In the genomic region with DNA sequence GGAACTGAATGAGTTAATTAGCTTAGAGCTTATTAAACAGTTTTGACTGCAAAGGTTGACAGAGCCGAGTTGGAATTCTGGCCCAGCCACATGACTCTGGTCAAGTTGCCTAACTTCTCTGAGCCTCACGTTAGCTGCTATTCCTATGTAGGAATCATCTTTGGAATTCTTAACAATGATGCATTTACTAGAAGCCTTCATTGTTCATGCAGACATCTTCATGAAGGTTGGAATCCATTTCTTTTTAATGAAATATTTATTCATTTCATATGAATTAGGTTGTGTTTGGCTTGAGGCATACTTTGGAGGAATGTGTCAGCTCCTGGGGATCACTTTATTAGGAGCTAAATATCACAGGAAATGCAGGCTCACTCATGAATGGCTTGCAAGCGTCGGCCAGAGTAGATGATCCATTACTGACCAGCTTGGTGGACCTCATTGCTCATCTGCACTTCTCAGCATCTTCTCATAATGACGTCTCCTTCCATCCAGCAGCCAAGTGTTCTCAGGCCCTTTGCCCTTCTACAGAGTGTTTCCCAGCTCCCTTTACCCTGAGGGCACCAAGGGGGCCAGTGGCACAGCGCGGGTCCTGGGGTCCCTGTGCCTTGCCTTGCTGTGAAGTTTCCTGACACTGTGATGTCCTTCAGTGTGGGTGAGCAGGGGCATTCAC, we compare ENCODE assay signal across 19 cellular contexts.
DNase-seq lines count a peak whose midpoint lies in the region; ATAC-seq, FAIRE-seq and TF ChIP-seq lines count a peak whose summit lies in the region.
"Had no signal": no experiment of that assay in that cellular context is flagged by ENCODE, and none has a peak within 500 bp of the region (broad histone marks: within the 10 kb centered on the region; RNA-seq: fewer than 3 reads in every experiment).

No MANE protein-coding gene starts in this region.

- no peak overlapping the region for H2AK5ac ChIP-seq in neuronal stem cell (ENCODE audit: low read depth, low read length)

- no peak overlapping the region for H4K8ac ChIP-seq in neuronal stem cell (ENCODE audit: low read depth, low read length)

- H3K36me3 ChIP-seq in astrocyte (ENCODE audit: insufficient read depth, low read length) (no peaks in the 10 kb centered on the region), neuronal stem cell (replicated peaks in 1 of 2; ENCODE audit: control insufficient read depth in 2 of 2, insufficient read depth in 2 of 2, low read length in 2 of 2) (no peaks in the 10 kb centered on the region)

- H3K9me3 ChIP-seq in astrocyte (ENCODE audit: insufficient read depth, low read depth, low read length) (no peaks in the 10 kb centered on the region), neuronal stem cell (replicated peaks in 1 of 2; ENCODE audit: control insufficient read depth in 2 of 2, insufficient read depth in 1 of 2, low read depth in 1 of 2, low read length in 2 of 2) (peaks cover 0 to 3% of the 10 kb centered on the region in 2 donors)

- no peak overlapping the region for H3K14ac ChIP-seq in neuronal stem cell (ENCODE audit: low read length)

- H4K91ac ChIP-seq in neuronal stem cell (ENCODE audit: low read depth, low read length, poor library complexity): no peak overlapping the region

- peak overlapping the region; percentile 39 for H3K18ac ChIP-seq in neuronal stem cell (ENCODE audit: low read length)

- WGBS in neuronal stem cell (ENCODE audit: extremely low coverage in 2 of 2, insufficient read length in 2 of 2, insufficient replicate concordance in 1 of 2), 2 donors: no CpG with 5 or more reads among the region's 7 CpGs

- peak; percentile 50 for DNase-seq in AG08395 (ENCODE audit: low spot score)
- DNase-seq in GM03348 (ENCODE audit: low spot score): peak; percentile 64
- DNase-seq in astrocyte (ENCODE audit: low read depth): peak; percentile 14
- no peak for DNase-seq in neuronal stem cell (ENCODE audit: low spot score)
- DNase-seq in activated CD8-positive, alpha-beta memory T cell treated with anti-CD3 and anti-CD28 coated beads, Interleukin-2, amount 10 ng/mL, durations not matched to agents 7 days and 5 days: no peak
- no peak for DNase-seq in stimulated activated CD4-positive, alpha-beta T cell treated with anti-CD3 and anti-CD28 coated beads, Interleukin-15, amount 100 ng/mL, for 24 hours
- no peak for DNase-seq in dedifferentiated amniotic fluid mesenchymal stem cell (ENCODE audit: extremely low spot score)
- DNase-seq: CD4-positive, alpha-beta memory T cell; NCI-H1930; NCI-H2171 treated with DMSO at 0.1 percent for 48 hours; SHP77 had no signal

- no peak overlapping the region for H2BK120ac ChIP-seq in neuronal stem cell (ENCODE audit: low read depth, low read length)

- no peak overlapping the region for H2BK5ac ChIP-seq in neuronal stem cell (ENCODE audit: low read length)

- H3K9me3 Mint-ChIP-seq in astrocyte (ENCODE audit: unreplicated experiment): peaks cover 9% of the 10 kb centered on the region
- no peaks in the 10 kb centered on the region for H3K9me3 Mint-ChIP-seq in activated CD8-positive, alpha-beta memory T cell treated with anti-CD3 and anti-CD28 coated beads, Interleukin-2, amount 10 ng/mL, durations not matched to agents 7 days and 5 days (ENCODE audit: low read depth)
- H3K9me3 Mint-ChIP-seq: GM23338 had no signal

- no peaks in the 10 kb centered on the region for H3K36me3 Mint-ChIP-seq in astrocyte (ENCODE audit: low read depth, unreplicated experiment)
- no peaks in the 10 kb centered on the region for H3K36me3 Mint-ChIP-seq in activated CD8-positive, alpha-beta memory T cell treated with anti-CD3 and anti-CD28 coated beads, Interleukin-2, amount 10 ng/mL, durations not matched to agents 7 days and 5 days
- H3K36me3 Mint-ChIP-seq: CD4-positive, alpha-beta memory T cell had no signal

- H3K9ac ChIP-seq in astrocyte (ENCODE audit: low read length) (no peak overlapping the region), neuronal stem cell (ENCODE audit: low read depth, low read length, poor library complexity) (no peak overlapping the region)

- H2BK15ac ChIP-seq in neuronal stem cell (ENCODE audit: low read length): no peak overlapping the region

- no peaks in the 10 kb centered on the region for H3K4me1 ChIP-seq in astrocyte (ENCODE audit: insufficient read depth, low read length)
- peaks cover 0 to 8% of the 10 kb centered on the region in 2 donors for H3K4me1 ChIP-seq in neuronal stem cell (ENCODE audit: control insufficient read depth in 2 of 2, insufficient read depth in 1 of 2, low read depth in 1 of 2, low read length in 2 of 2)

- H3K27me3 ChIP-seq in astrocyte (ENCODE audit: insufficient read depth, low read length) (no peaks in the 10 kb centered on the region), neuronal stem cell (ENCODE audit: control insufficient read depth in 3 of 3, insufficient read depth in 3 of 3, low read depth in 1 of 3, low read length in 3 of 3) (no peaks in the 10 kb centered on the region)

- no peak overlapping the region for H3K4ac ChIP-seq in neuronal stem cell (ENCODE audit: low read length)

- no peaks in the 10 kb centered on the region for H3K79me1 ChIP-seq in neuronal stem cell (ENCODE audit: low read depth, low read length)

- FAIRE-seq in astrocyte (lab: Jason Lieb, UNC): no peak
- FAIRE-seq: A204.1, GM12891, HepG2, RCC 7860 had no signal

- no peak overlapping the region for H3K4me3 ChIP-seq in astrocyte (ENCODE audit: insufficient read depth, low read depth, low read length)
- no peak overlapping the region for H3K4me3 ChIP-seq in neuronal stem cell (ENCODE audit: low read length in 2 of 2)
- H3K4me3 ChIP-seq: GM23338 had no signal

- no peaks in the 10 kb centered on the region for H3K4me1 Mint-ChIP-seq in astrocyte (ENCODE audit: low read depth, unreplicated experiment)
- no peaks in the 10 kb centered on the region for H3K4me1 Mint-ChIP-seq in activated CD8-positive, alpha-beta memory T cell treated with anti-CD3 and anti-CD28 coated beads, Interleukin-2, amount 10 ng/mL, durations not matched to agents 7 days and 5 days
- H3K4me1 Mint-ChIP-seq: B cell; CD4-positive, alpha-beta memory T cell; GM23338 had no signal

- CTCF ChIA-PET in activated CD8-positive, alpha-beta memory T cell treated with anti-CD3 and anti-CD28 coated beads, Interleukin-2, amount 10 ng/mL, durations not matched to agents 7 days and 5 days (lab: Charles Lee): no interaction called here

- H3K4me3 Mint-ChIP-seq in astrocyte (ENCODE audit: unreplicated experiment): no peak overlapping the region
- H3K4me3 Mint-ChIP-seq in activated CD8-positive, alpha-beta memory T cell treated with anti-CD3 and anti-CD28 coated beads, Interleukin-2, amount 10 ng/mL, durations not matched to agents 7 days and 5 days: no peak overlapping the region
- H3K4me3 Mint-ChIP-seq: B cell; CD4-positive, alpha-beta memory T cell; GM23338 had no signal

- H3K27ac ChIP-seq in astrocyte (ENCODE audit: low read depth, low read length): no peak overlapping the region
- H3K27ac ChIP-seq in neuronal stem cell (replicated peaks; ENCODE audit: low read length): no peak overlapping the region

- peaks cover 3% of the 10 kb centered on the region for H3K27me3 Mint-ChIP-seq in astrocyte (ENCODE audit: low read depth, unreplicated experiment)
- no peaks in the 10 kb centered on the region for H3K27me3 Mint-ChIP-seq in activated CD8-positive, alpha-beta memory T cell treated with anti-CD3 and anti-CD28 coated beads, Interleukin-2, amount 10 ng/mL, durations not matched to agents 7 days and 5 days

- H2BK12ac ChIP-seq in neuronal stem cell (ENCODE audit: low read length): no peak overlapping the region

- H3K27ac Mint-ChIP-seq in astrocyte (ENCODE audit: unreplicated experiment): no peak overlapping the region
- no peak overlapping the region for H3K27ac Mint-ChIP-seq in activated CD8-positive, alpha-beta memory T cell treated with anti-CD3 and anti-CD28 coated beads, Interleukin-2, amount 10 ng/mL, durations not matched to agents 7 days and 5 days
- H3K27ac Mint-ChIP-seq: B cell; CD4-positive, alpha-beta memory T cell; GM23338 had no signal

- no peak for TF ChIP-seq CTCF in astrocyte (IDR thresholded peaks at IDR 0.05; ENCODE audit: insufficient read depth, low read depth, low read length)

- no peak overlapping the region for H2AFZ ChIP-seq in astrocyte (ENCODE audit: low read depth, low read length)
- no peak overlapping the region for H2AFZ ChIP-seq in neuronal stem cell (ENCODE audit: low read length)
- H2AFZ ChIP-seq: GM23338 had no signal

- no peak overlapping the region for H3K23ac ChIP-seq in neuronal stem cell (ENCODE audit: low read depth, low read length, poor library complexity)

- no peak for ATAC-seq in HG03378 (IDR thresholded peaks at IDR 0.05; ENCODE audit: unreplicated experiment)
- ATAC-seq in activated CD8-positive, alpha-beta memory T cell treated with anti-CD3 and anti-CD28 coated beads, Interleukin-2, amount 10 ng/mL, durations not matched to agents 7 days and 5 days: no peak
- ATAC-seq: GM23338, SK-N-SH treated with all-trans-retinoic acid at 6 μM for 48 hours had no signal

- H3K4me2 ChIP-seq in astrocyte (ENCODE audit: low read length) (no peak overlapping the region), neuronal stem cell (ENCODE audit: insufficient read depth, low read length, poor library complexity, severe bottlenecking) (no peak overlapping the region)
- H3K4me2 ChIP-seq: GM23338 had no signal

- H4K20me1 ChIP-seq in astrocyte (ENCODE audit: insufficient read depth, low read length): no peaks in the 10 kb centered on the region

- no peaks in the 10 kb centered on the region for H3K79me2 ChIP-seq in astrocyte (ENCODE audit: insufficient read depth, low read length)

Comparison
In these comparisons a context has a peak if more than half of its experiments do, and no peak if none do; other contexts are left out.
1. DNase-seq: peak in AG08395 (single experiment), GM03348 (single experiment) and astrocyte (single experiment); none in neuronal stem cell (single experiment), activated CD8-positive, alpha-beta memory T cell treated with anti-CD3 and anti-CD28 coated beads, Interleukin-2, amount 10 ng/mL, durations not matched to agents 7 days and 5 days (single experiment), stimulated activated CD4-positive, alpha-beta T cell treated with anti-CD3 and anti-CD28 coated beads, Interleukin-15, amount 100 ng/mL, for 24 hours (single experiment) and dedifferentiated amniotic fluid mesenchymal stem cell (single experiment).